20 cellular contexts compared by ENCODE assay signal in genomic region chr12:20214286-20214685, GRCh38.
DNase-seq lines count a peak whose midpoint lies in the region; ATAC-seq, FAIRE-seq and TF ChIP-seq lines count a peak whose summit lies in the region.
"Had no signal": no experiment of that assay in that cellular context is flagged by ENCODE, and none has a peak within 500 bp of the region (broad histone marks: within the 10 kb centered on the region; RNA-seq: fewer than 3 reads in every experiment).

No MANE protein-coding gene starts in this region.

- ATAC-seq in heart right ventricle (peak in 1 of 8 donors; percentile 10), HG02610 (IDR thresholded peaks at IDR 0.05; ENCODE audit: unreplicated experiment) (no peak)
- ATAC-seq: K562; stimulated activated naive CD8-positive, alpha-beta T cell treated with anti-CD3 and anti-CD28 coated beads, Interleukin-15, amount 100 ng/mL, for 72 hours had no signal

- TF ChIP-seq POLR2A in breast epithelium (IDR thresholded peaks at IDR 0.05): no peak
- TF ChIP-seq POLR2A in GM12892 (IDR thresholded peaks at IDR 0.05; ENCODE audit: low read depth, low read length): no peak

- no peak for FAIRE-seq in GM12892 (lab: Jason Lieb, UNC)
- FAIRE-seq: K562, TTC549 had no signal

- no peak for TF ChIP-seq CTCF in heart right ventricle (IDR thresholded peaks at IDR 0.05)
- TF ChIP-seq CTCF in right atrium auricular region (IDR thresholded peaks at IDR 0.05): no peak
- no peak for TF ChIP-seq CTCF in breast epithelium (IDR thresholded peaks at IDR 0.05)
- no peak for TF ChIP-seq CTCF in left ventricle myocardium inferior (IDR thresholded peaks at IDR 0.05; ENCODE audit: borderline replicate concordance)
- TF ChIP-seq CTCF in tibial artery (IDR thresholded peaks at IDR 0.05): no peak

- intact Hi-C loops in heart right ventricle (cut with DNase I) (loop anchor here in 6 of 10 donors (5.0 to 10.0 kb wide), 8 partner anchors 58 to 469 kb away; partner anchors contain the start of gene PDE3A (in 5 of the 6)), breast epithelium (cut with DNase I; ENCODE audit: low total_unique reads) (no loop called here), left ventricle myocardium inferior (cut with micrococcal nuclease) (no loop called here), tibial artery (cut with DNase I; ENCODE audit: low total_unique reads) (no loop called here)

- H3K27me3 ChIP-seq in heart right ventricle (no peaks in the 10 kb centered on the region), right atrium auricular region (no peaks in the 10 kb centered on the region), breast epithelium (no peaks in the 10 kb centered on the region), left ventricle myocardium inferior (ENCODE audit: low read depth) (no peaks in the 10 kb centered on the region), tibial artery (no peaks in the 10 kb centered on the region)
- H3K27me3 ChIP-seq: vagina had no signal

- no peak for DNase-seq in heart right ventricle
- DNase-seq in right atrium auricular region (ENCODE audit: low spot score): no peak
- DNase-seq in breast epithelium (ENCODE audit: low spot score in 2 of 2): no peak
- no peak for DNase-seq in left ventricle myocardium inferior
- DNase-seq in tibial artery: no peak
- DNase-seq in stimulated activated CD4-positive, alpha-beta T cell treated with anti-CD3 and anti-CD28 coated beads, Interleukin-4, amount 100 ng/mL, for 4 hours: no peak
- DNase-seq in GM12892 (ENCODE audit: insufficient read length): no peak
- DNase-seq: activated CD4-positive, alpha-beta T cell treated with anti-CD3 and anti-CD28 coated beads, Interleukin-2, amount 50 U/mL, for 1 hour; central memory CD4-positive, alpha-beta T cell; COR-L47; GF-D8; HFFc6; kidney glomerular epithelial cell; NCI-H1417 treated with DMSO at 0.1 percent for 48 hours; NCI-H2227 treated with DMSO at 0.1 percent for 48 hours; stimulated activated naive CD8-positive, alpha-beta T cell treated with anti-CD3 and anti-CD28 coated beads, Interleukin-15, amount 100 ng/mL, for 72 hours had no signal

- H3K9me3 ChIP-seq in heart right ventricle (no peaks in the 10 kb centered on the region), right atrium auricular region (no peaks in the 10 kb centered on the region), breast epithelium (no peaks in the 10 kb centered on the region), left ventricle myocardium inferior (replicated peaks) (no peaks in the 10 kb centered on the region), tibial artery (no peaks in the 10 kb centered on the region)
- H3K9me3 ChIP-seq: vagina had no signal

- no peaks in the 10 kb centered on the region for H3K36me3 ChIP-seq in heart right ventricle
- H3K36me3 ChIP-seq in right atrium auricular region: no peaks in the 10 kb centered on the region
- H3K36me3 ChIP-seq in breast epithelium: no peaks in the 10 kb centered on the region
- H3K36me3 ChIP-seq in left ventricle myocardium inferior: no peaks in the 10 kb centered on the region
- no peaks in the 10 kb centered on the region for H3K36me3 ChIP-seq in tibial artery
- H3K36me3 ChIP-seq: vagina had no signal

- 17 to 20% methylated on average over 2 of the region's 2 CpGs for WGBS in heart right ventricle, 2 donors

- H3K4me3 ChIP-seq in heart right ventricle (peak overlapping the region in 1 of 10 donors; percentile 26), right atrium auricular region (no peak overlapping the region), breast epithelium (no peak overlapping the region), left ventricle myocardium inferior (peak overlapping the region; percentile 49), tibial artery (no peak overlapping the region)
- H3K4me3 ChIP-seq: K562, vagina had no signal

- H3K27ac ChIP-seq in heart right ventricle: peak overlapping the region in 9 of 10 donors; percentile 3 to 86 (median 80)
- H3K27ac ChIP-seq in right atrium auricular region: peak overlapping the region in 1 of 2 donors; percentile 88
- H3K27ac ChIP-seq in breast epithelium: peak overlapping the region; percentile 2 to 49
- H3K27ac ChIP-seq in left ventricle myocardium inferior (replicated peaks): peak overlapping the region; percentile 89
- H3K27ac ChIP-seq in tibial artery: peak overlapping the region in 1 of 2 donors; percentile 48

- H3K4me1 ChIP-seq in heart right ventricle: peaks cover 5 to 43% (median 31%) of the 10 kb centered on the region in 9 donors
- peaks cover 0 to 30% of the 10 kb centered on the region in 2 donors for H3K4me1 ChIP-seq in right atrium auricular region
- H3K4me1 ChIP-seq in breast epithelium: peaks cover 0 to 4% of the 10 kb centered on the region in 2 donors
- peaks cover 39% of the 10 kb centered on the region for H3K4me1 ChIP-seq in left ventricle myocardium inferior
- peaks cover 0 to 39% (median 10%) of the 10 kb centered on the region in 4 donors for H3K4me1 ChIP-seq in tibial artery

Comparison
In these comparisons a context has a peak if more than half of its experiments do, and no peak if none do; other contexts are left out.
1. intact Hi-C loops: an anchor here in heart right ventricle (5.0 to 10.0 kb wide); none called in breast epithelium, left ventricle myocardium inferior and tibial artery.